In the genomic region with DNA sequence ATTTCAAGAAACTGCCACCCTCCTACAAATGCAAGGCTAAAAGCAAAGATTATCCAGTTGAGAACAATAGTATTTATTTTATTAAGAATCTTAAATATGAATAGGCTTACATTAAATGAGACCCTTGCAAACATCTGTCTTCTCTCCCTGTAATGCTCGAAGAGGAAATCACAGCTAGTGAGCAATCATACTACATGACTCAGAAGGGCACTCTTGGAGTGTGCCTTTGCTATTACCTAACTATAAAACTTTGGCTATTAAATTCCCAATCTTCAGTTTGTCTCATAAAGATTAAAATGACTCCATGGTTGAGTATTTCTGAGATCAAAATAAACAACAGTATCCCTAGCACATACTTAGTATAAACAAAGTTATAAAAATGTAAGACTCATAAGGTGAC, we compare ENCODE assay signal across 21 cellular contexts.
DNase-seq lines count a peak whose midpoint lies in the region; ATAC-seq and TF ChIP-seq lines count a peak whose summit lies in the region.
"Had no signal": no experiment of that assay in that cellular context is flagged by ENCODE, and none has a peak within 500 bp of the region (broad histone marks: within the 10 kb centered on the region; RNA-seq: fewer than 3 reads in every experiment).

No MANE protein-coding gene starts in this region.

- no peak overlapping the region for H3K4me3 Mint-ChIP-seq in stimulated activated effector memory CD8-positive, alpha-beta T cell treated with anti-CD3 and anti-CD28 coated beads, Interleukin-12 subunit alpha, Interleukin-12 subunit beta, amount 100 ng/mL, for 72 hours
- H3K4me3 Mint-ChIP-seq: T-cell had no signal

- POLR2A ChIA-PET in PC-3 (lab: Charles Lee; ENCODE audit: unreplicated experiment) = no interaction called here

- H3K9me2 ChIP-seq in PC-3 (replicated peaks; ENCODE audit: low read length) = no peaks in the 10 kb centered on the region

- CTCF ChIA-PET in PC-3 (lab: Charles Lee) = no interaction called here

- no peaks in the 10 kb centered on the region for H3K79me2 ChIP-seq in PC-3 (ENCODE audit: low read length)

- intact Hi-C loops in PC-3 (cut with micrococcal nuclease) = no loop called here

- H3F3A ChIP-seq in PC-3 (ENCODE audit: low read length, unreplicated experiment) = no peaks in the 10 kb centered on the region

- BruUV-seq in PC-3 (replicated peaks; lab: Mats Ljungman, UMichigan) = no TSS peak

- H3K9me3 ChIP-seq in PC-3 (ENCODE audit: low read length) (no peaks in the 10 kb centered on the region), MG63 (no peaks in the 10 kb centered on the region), Peyer's patch (no peaks in the 10 kb centered on the region)

- no peaks in the 10 kb centered on the region for H3K36me3 Mint-ChIP-seq in stimulated activated effector memory CD8-positive, alpha-beta T cell treated with anti-CD3 and anti-CD28 coated beads, Interleukin-12 subunit alpha, Interleukin-12 subunit beta, amount 100 ng/mL, for 72 hours
- H3K36me3 Mint-ChIP-seq: T-cell had no signal

- no peak for TF ChIP-seq POLR2A in Peyer's patch (IDR thresholded peaks at IDR 0.05)

- H3K27ac ChIP-seq in PC-3 (ENCODE audit: low read length) = no peak overlapping the region
- H3K27ac ChIP-seq in Peyer's patch = no peak overlapping the region
- H3K27ac ChIP-seq: 22Rv1, HL-60 had no signal

- ATAC-seq in PC-3 = peak; percentile 73
- ATAC-seq in GM18517 (IDR thresholded peaks at IDR 0.05; ENCODE audit: unreplicated experiment) = no peak
- no peak for ATAC-seq in stimulated activated effector memory CD8-positive, alpha-beta T cell treated with anti-CD3 and anti-CD28 coated beads, Interleukin-12 subunit alpha, Interleukin-12 subunit beta, amount 100 ng/mL, for 72 hours
- ATAC-seq: SK-N-SH treated with all-trans-retinoic acid at 6 μM for 48 hours, T-cell had no signal

- no peak overlapping the region for H3K4me3 ChIP-seq in PC-3 (ENCODE audit: low read length)
- H3K4me3 ChIP-seq in fibroblast of villous mesenchyme (ENCODE audit: low read depth, low read length) = no peak overlapping the region
- H3K4me3 ChIP-seq in MG63 = no peak overlapping the region
- H3K4me3 ChIP-seq in Peyer's patch = no peak overlapping the region

- H3K9ac ChIP-seq in PC-3 (ENCODE audit: low read length) = no peak overlapping the region

- H3K4me1 ChIP-seq in PC-3 (ENCODE audit: insufficient read depth, low read length) (no peaks in the 10 kb centered on the region), Peyer's patch (no peaks in the 10 kb centered on the region)

- DNase-seq in DMS 273 (lab: John Stamatoyannopoulos, UW; ENCODE audit: unreplicated experiment) (peak; percentile 54), DMS 273 treated with DMSO at 0.1 percent for 48 hours (lab: John Stamatoyannopoulos, UW) (no peak), PC-3 (peak; percentile 10), fibroblast of villous mesenchyme (ENCODE audit: low read depth) (peak; percentile 3), MG63 (no peak), Peyer's patch (no peak)
- no peak for DNase-seq in stimulated activated effector memory CD8-positive, alpha-beta T cell treated with anti-CD3 and anti-CD28 coated beads, Interleukin-12 subunit alpha, Interleukin-12 subunit beta, amount 100 ng/mL, for 72 hours (ENCODE audit: low spot score in 2 of 2)
- DNase-seq: COR-L47; GOT3; NCI-H1105 treated with DMSO at 0.1 percent for 48 hours; NCI-H1694; NCI-H2081 treated with DMSO at 0.1 percent for 48 hours; NCI-H748 treated with DMSO at 0.1 percent for 48 hours; NK-92 treated with Interleukin-12 subunit alpha and Interleukin-12 subunit beta, amount 100 ng/mL, for 24 hours; RPMI8226; SIG-M5; T-cell had no signal

- H2AFZ ChIP-seq in PC-3 (ENCODE audit: low read length) = no peak overlapping the region

- H3K36me3 ChIP-seq in PC-3 (ENCODE audit: low read depth, low read length) (no peaks in the 10 kb centered on the region), MG63 (no peaks in the 10 kb centered on the region), Peyer's patch (no peaks in the 10 kb centered on the region)

- H3K4me2 ChIP-seq in PC-3 (ENCODE audit: low read length) = no peak overlapping the region

- H4K20me1 ChIP-seq in PC-3 (ENCODE audit: low read length) = no peaks in the 10 kb centered on the region

- H3K27me3 ChIP-seq in PC-3 (ENCODE audit: low read length) (no peaks in the 10 kb centered on the region), MG63 (no peaks in the 10 kb centered on the region), Peyer's patch (no peaks in the 10 kb centered on the region)

- TF ChIP-seq CTCF in PC-3 (conservative IDR thresholded peaks at IDR 0.05; ENCODE audit: low read depth, low read length) (no peak), fibroblast of villous mesenchyme (IDR thresholded peaks at IDR 0.05; ENCODE audit: insufficient read depth, low read depth, low read length) (no peak), Peyer's patch (IDR thresholded peaks at IDR 0.05) (no peak)

- no peak overlapping the region for H3K27ac Mint-ChIP-seq in stimulated activated effector memory CD8-positive, alpha-beta T cell treated with anti-CD3 and anti-CD28 coated beads, Interleukin-12 subunit alpha, Interleukin-12 subunit beta, amount 100 ng/mL, for 72 hours
- H3K27ac Mint-ChIP-seq: T-cell had no signal

- H3K4me1 Mint-ChIP-seq in stimulated activated effector memory CD8-positive, alpha-beta T cell treated with anti-CD3 and anti-CD28 coated beads, Interleukin-12 subunit alpha, Interleukin-12 subunit beta, amount 100 ng/mL, for 72 hours = no peaks in the 10 kb centered on the region
- H3K4me1 Mint-ChIP-seq: T-cell had no signal

- no peaks in the 10 kb centered on the region for H3K9me3 Mint-ChIP-seq in stimulated activated effector memory CD8-positive, alpha-beta T cell treated with anti-CD3 and anti-CD28 coated beads, Interleukin-12 subunit alpha, Interleukin-12 subunit beta, amount 100 ng/mL, for 72 hours

Comparison
In these comparisons a context has a peak if more than half of its experiments do, and no peak if none do; other contexts are left out.
1. DNase-seq: peak in DMS 273 (single experiment), PC-3 (single experiment) and fibroblast of villous mesenchyme (single experiment); none in DMS 273 treated with DMSO at 0.1 percent for 48 hours (single experiment), MG63 (single experiment), stimulated activated effector memory CD8-positive, alpha-beta T cell treated with anti-CD3 and anti-CD28 coated beads, Interleukin-12 subunit alpha, Interleukin-12 subunit beta, amount 100 ng/mL, for 72 hours (0 of 2) and Peyer's patch (0 of 3).